ENCODE assay signal across 9 cellular contexts in the genomic region with DNA sequence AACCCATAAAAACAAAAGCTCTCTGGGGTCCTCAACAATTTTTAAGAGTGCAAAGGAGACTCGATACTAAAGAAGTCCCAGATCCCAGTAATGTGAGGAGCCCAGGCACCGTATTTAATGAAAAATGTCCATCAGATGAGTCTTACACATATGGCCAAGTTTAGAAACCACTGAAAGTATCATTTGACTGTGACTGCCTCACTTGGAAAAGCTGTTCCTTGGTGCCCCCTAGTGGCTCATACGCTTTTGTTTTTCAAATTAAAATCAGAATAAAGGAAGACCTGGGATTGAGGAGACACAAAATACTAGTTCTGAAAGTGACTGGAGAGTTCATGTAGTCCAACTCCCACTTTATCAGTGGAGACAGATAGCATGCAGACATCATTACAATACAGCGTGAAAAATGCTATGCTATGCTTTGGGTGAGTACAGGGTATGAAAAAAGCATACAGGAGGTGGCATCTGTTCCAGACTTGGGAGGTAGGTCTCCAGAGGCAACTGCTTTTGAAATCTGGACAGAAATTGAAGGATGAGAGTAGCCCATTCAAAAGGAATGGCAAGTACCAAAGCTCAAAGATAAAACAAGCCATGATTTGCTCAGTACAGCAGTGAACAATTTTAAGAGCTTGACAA. TPM values are rescaled to one million over a fixed set of nuclear protein-coding genes. Genes with fewer than 3 reads are reported as not detected.
A peak's percentile ranks its signal among the peaks of the same experiment; 100 is the strongest.
DNase-seq lines count a peak whose midpoint lies in the region; ATAC-seq and TF ChIP-seq lines count a peak whose summit lies in the region.
"Had no signal": no experiment of that assay in that cellular context is flagged by ENCODE, and none has a peak within 500 bp of the region (broad histone marks: within the 10 kb centered on the region; RNA-seq: fewer than 3 reads in every experiment).

No MANE protein-coding gene starts in this region.

- H3K36me3 Mint-ChIP-seq in stimulated activated memory B cell treated with anti-CD40 and anti-IgM and Interleukin-4, amounts not matched to agents 10 μg/mL and 1 μg/mL and 100 μg/mL, for 72 hours: peaks cover 23% of the 10 kb centered on the region

- H3K27me3 ChIP-seq in effector memory CD4-positive, alpha-beta T cell (replicated peaks; ENCODE audit: control insufficient read depth, insufficient read depth, low read length, poor library complexity, severe bottlenecking): no peaks in the 10 kb centered on the region

- H3K9me3 ChIP-seq in effector memory CD4-positive, alpha-beta T cell (ENCODE audit: control insufficient read depth, low read length): no peaks in the 10 kb centered on the region

- peak; percentile 59 for TF ChIP-seq CTCF in GM20000 (IDR thresholded peaks at IDR 0.05; ENCODE audit: extremely low read depth, missing control alignments)

- peak; percentile 80 for ATAC-seq in HG03575 (IDR thresholded peaks at IDR 0.05; ENCODE audit: extremely low read depth, insufficient number of reproducible peaks, low FRiP score, unreplicated experiment)
- ATAC-seq in stimulated activated memory B cell treated with anti-CD40 and anti-IgM and Interleukin-4, amounts not matched to agents 10 μg/mL and 1 μg/mL and 100 μg/mL, for 72 hours: peak; percentile 69

- H3K4me1 ChIP-seq in effector memory CD4-positive, alpha-beta T cell (ENCODE audit: control insufficient read depth, insufficient read depth, low read length, poor library complexity, severe bottlenecking): no peaks in the 10 kb centered on the region

- H3K4me3 ChIP-seq in effector memory CD4-positive, alpha-beta T cell (ENCODE audit: insufficient read depth, low read depth, low read length, poor library complexity, severe bottlenecking): no peak overlapping the region

- no peak overlapping the region for H3K27ac Mint-ChIP-seq in stimulated activated memory B cell treated with anti-CD40 and anti-IgM and Interleukin-4, amounts not matched to agents 10 μg/mL and 1 μg/mL and 100 μg/mL, for 72 hours
- H3K27ac Mint-ChIP-seq: dendritic cell treated with granulocyte-macrophage colony-stimulating factor and Interleukin-4, amounts not matched to agents 40 ng/mL and 50 ng/mL, for 4 days had no signal

- H3K27ac ChIP-seq in effector memory CD4-positive, alpha-beta T cell (ENCODE audit: insufficient read depth, low read length, poor library complexity, severe bottlenecking): no peak overlapping the region

- no peak overlapping the region for H3K4me3 Mint-ChIP-seq in stimulated activated memory B cell treated with anti-CD40 and anti-IgM and Interleukin-4, amounts not matched to agents 10 μg/mL and 1 μg/mL and 100 μg/mL, for 72 hours
- H3K4me3 Mint-ChIP-seq: dendritic cell treated with granulocyte-macrophage colony-stimulating factor and Interleukin-4, amounts not matched to agents 40 ng/mL and 50 ng/mL, for 4 days had no signal

- H3K4me1 Mint-ChIP-seq in stimulated activated memory B cell treated with anti-CD40 and anti-IgM and Interleukin-4, amounts not matched to agents 10 μg/mL and 1 μg/mL and 100 μg/mL, for 72 hours: peaks cover 7% of the 10 kb centered on the region

- no peaks in the 10 kb centered on the region for H3K27me3 Mint-ChIP-seq in stimulated activated memory B cell treated with anti-CD40 and anti-IgM and Interleukin-4, amounts not matched to agents 10 μg/mL and 1 μg/mL and 100 μg/mL, for 72 hours
- H3K27me3 Mint-ChIP-seq: dendritic cell treated with granulocyte-macrophage colony-stimulating factor and Interleukin-4, amounts not matched to agents 40 ng/mL and 50 ng/mL, for 4 days had no signal

- H3K9me3 Mint-ChIP-seq in stimulated activated memory B cell treated with anti-CD40 and anti-IgM and Interleukin-4, amounts not matched to agents 10 μg/mL and 1 μg/mL and 100 μg/mL, for 72 hours: no peaks in the 10 kb centered on the region
- H3K9me3 Mint-ChIP-seq: dendritic cell treated with granulocyte-macrophage colony-stimulating factor and Interleukin-4, amounts not matched to agents 40 ng/mL and 50 ng/mL, for 4 days had no signal

- H3K36me3 ChIP-seq in effector memory CD4-positive, alpha-beta T cell (ENCODE audit: control insufficient read depth, insufficient read depth, low read length): peaks cover 44% of the 10 kb centered on the region

- DNase-seq in DMS 273 (lab: John Stamatoyannopoulos, UW; ENCODE audit: unreplicated experiment) (peak; percentile 92), GM20000 (ENCODE audit: low spot score) (peak; percentile 58), NCI-H69 (lab: John Stamatoyannopoulos, UW) (peak; percentile 69), mucosa of gallbladder (ENCODE audit: low spot score) (peak; percentile 71)
- peak; percentile 44 to 46 for DNase-seq in activated CD4-positive, alpha-beta T cell treated with anti-CD3 and anti-CD28 coated beads, Interleukin-2, amount 50 U/mL, for 4 hours
- DNase-seq in effector memory CD4-positive, alpha-beta T cell: peak in 2 of 3 donors; percentile 2 to 37

RNA-seq across cellular contexts. Expression of a gene that starts 33.8 kb away (rescaled TPM):
- 30.1 TPM for total RNA-seq in mucosa of gallbladder

RNA-seq across cellular contexts. Expression of a gene that starts 33.9 kb away (rescaled TPM):
- 10.8 TPM for total RNA-seq in mucosa of gallbladder

Comparison
In these comparisons a context has a peak if more than half of its experiments do, and no peak if none do; other contexts are left out.
1. DNase-seq: peak in every context shown above with its lines; median percentile 92 in DMS 273; 71 in mucosa of gallbladder; 69 in NCI-H69; 58 in GM20000; 45 in activated CD4-positive, alpha-beta T cell treated with anti-CD3 and anti-CD28 coated beads, Interleukin-2, amount 50 U/mL, for 4 hours; 20 in effector memory CD4-positive, alpha-beta T cell.